ENCODE assay signal across 34 cellular contexts in genomic region chr5:133266966-133267365, GRCh38.
"Had no signal": no experiment of that assay in that cellular context is flagged by ENCODE, and none has a peak within 500 bp of the region (broad histone marks: within the 10 kb centered on the region; RNA-seq: fewer than 3 reads in every experiment).

No MANE protein-coding gene starts in this region.

- H3K9me3 Mint-ChIP-seq: activated CD4-positive, alpha-beta memory T cell treated with anti-CD3 and anti-CD28 coated beads for 36 hours; activated CD4-positive, alpha-beta T cell treated with anti-CD3 and anti-CD28 coated beads, Interleukin-2, amount 10 ng/mL, durations not matched to agents 24 days and 14 days; activated naive CD4-positive, alpha-beta T cell treated with anti-CD3 and anti-CD28 coated beads for 36 hours; activated naive CD4-positive, alpha-beta T cell treated with anti-CD3 and anti-CD28 coated beads, Interleukin-2, amount 50 U/mL, for 24 hours; activated naive CD8-positive, alpha-beta T cell treated with anti-CD3 and anti-CD28 coated beads for 36 hours; activated naive CD8-positive, alpha-beta T cell treated with anti-CD3 and anti-CD28 coated beads, Interleukin-2, amount 50 U/mL, for 24 hours; activated T-helper 1 cell treated with anti-CD3 and anti-CD28 coated beads, Interleukin-12 subunit alpha, Interleukin-12 subunit beta, Interleukin-2, Interleukin-4 antibody, amounts not matched to agents 30 ng/mL and 10 ng/mL and 1 ng/mL, durations not matched to agents 14 hours and 24 hours and 36 hours; activated T-helper 2 cell treated with anti-CD3 and anti-CD28 coated beads, Interferon-gamma antibody, Interleukin-2, Interleukin-4, amounts not matched to agents 10 μg/mL and 5 μg/mL and 100 μg/mL, durations not matched to agents 14 hours and 24 hours and 36 hours; effector memory CD8-positive, alpha-beta T cell; T-helper 2 cell treated with Interferon-gamma antibody and Interleukin-4, amounts not matched to agents 5 μg/mL and 100 μg/mL, for 36 hours had no signal

- H3K27me3 ChIP-seq: adrenal gland, body of pancreas, gastrocnemius medialis had no signal

- H3K36me3 ChIP-seq: adrenal gland, esophagus muscularis mucosa, gastrocnemius medialis had no signal

- H3K4me1 Mint-ChIP-seq: activated CD4-positive, alpha-beta T cell treated with anti-CD3 and anti-CD28 coated beads for 36 hours; activated CD4-positive, alpha-beta T cell treated with anti-CD3 and anti-CD28 coated beads, Interleukin-2, amount 10 ng/mL, durations not matched to agents 24 days and 14 days; activated CD8-positive, alpha-beta memory T cell treated with anti-CD3 and anti-CD28 coated beads, Interleukin-2, amount 10 ng/mL, durations not matched to agents 7 days and 5 days; activated naive CD4-positive, alpha-beta T cell treated with anti-CD3 and anti-CD28 coated beads, Interleukin-2, amount 50 U/mL, for 24 hours; activated naive CD8-positive, alpha-beta T cell treated with anti-CD3 and anti-CD28 coated beads for 36 hours; activated naive CD8-positive, alpha-beta T cell treated with anti-CD3 and anti-CD28 coated beads, Interleukin-2, amount 50 U/mL, for 24 hours had no signal

- H3K9me3 ChIP-seq: adrenal gland, body of pancreas, esophagus muscularis mucosa, gastrocnemius medialis had no signal

- FAIRE-seq: colon had no signal

- H3K27ac ChIP-seq: adrenal gland, body of pancreas, esophagus muscularis mucosa, foreskin keratinocyte, gastrocnemius medialis had no signal

- DNase-seq: activated CD4-positive, alpha-beta memory T cell treated with anti-CD3 and anti-CD28 coated beads for 36 hours; activated CD4-positive, alpha-beta T cell treated with anti-CD3 and anti-CD28 coated beads for 36 hours; activated CD4-positive, alpha-beta T cell treated with anti-CD3 and anti-CD28 coated beads, Interleukin-2, amount 10 ng/mL, durations not matched to agents 24 days and 14 days; activated CD4-positive, CD25-positive, alpha-beta regulatory T cell; activated CD4-positive, CD25-positive, alpha-beta regulatory T cell treated with anti-CD3 and anti-CD28 coated beads, Interleukin-2, amount 50 U/mL, for 72 hours; activated CD8-positive, alpha-beta memory T cell treated with anti-CD3 and anti-CD28 coated beads, Interleukin-2, amount 10 ng/mL, durations not matched to agents 7 days and 5 days; activated CD8-positive, alpha-beta memory T cell treated with anti-CD3 and anti-CD28 coated beads, Interleukin-2, amount 50 U/mL, for 4 hours; activated CD8-positive, alpha-beta T cell treated with anti-CD3 and anti-CD28 coated beads, Interleukin-2, amount 10 ng/mL, durations not matched to agents 7 days and 5 days; activated effector memory CD4-positive, alpha-beta T cell treated with anti-CD3 and anti-CD28 coated beads, Interleukin-2, amount 50 U/mL, for 16 hours; activated naive CD4-positive, alpha-beta T cell treated with anti-CD3 and anti-CD28 coated beads for 36 hours; activated naive CD8-positive, alpha-beta T cell treated with anti-CD3 and anti-CD28 coated beads for 36 hours; activated naive CD8-positive, alpha-beta T cell treated with anti-CD3 and anti-CD28 coated beads, Interleukin-2, amount 50 U/mL, for 24 hours; activated T-cell treated with anti-CD3 and anti-CD28 coated beads, Interleukin-2, amount 50 U/mL, for 1 hour; activated T-cell treated with anti-CD3 and anti-CD28 coated beads, Interleukin-2, amount 50 U/mL, for 48 hours; adrenal gland; aorta; body of pancreas; caudate nucleus; cortex of kidney; dermis blood vessel endothelial cell; effector CD4-positive, alpha-beta T cell; effector memory CD8-positive, alpha-beta T cell; erythroblast; foreskin keratinocyte; gastrocnemius medialis; T-helper 1 cell; T-helper 17 cell; T1000 had no signal

- H3K4me1 ChIP-seq: adrenal gland, esophagus muscularis mucosa, foreskin keratinocyte, gastrocnemius medialis had no signal

- ATAC-seq: activated CD4-positive, alpha-beta T cell treated with anti-CD3 and anti-CD28 coated beads for 36 hours; activated CD8-positive, alpha-beta memory T cell treated with anti-CD3 and anti-CD28 coated beads, Interleukin-2, amount 10 ng/mL, durations not matched to agents 7 days and 5 days; activated CD8-positive, alpha-beta T cell treated with anti-CD3 and anti-CD28 coated beads, Interleukin-2, amount 10 ng/mL, durations not matched to agents 7 days and 5 days; activated naive CD8-positive, alpha-beta T cell treated with anti-CD3 and anti-CD28 coated beads, Interleukin-2, amount 50 U/mL, for 24 hours; body of pancreas; effector memory CD8-positive, alpha-beta T cell; foreskin keratinocyte; gastrocnemius medialis; T-helper 17 cell had no signal

- H3K27ac Mint-ChIP-seq: activated CD4-positive, alpha-beta memory T cell treated with anti-CD3 and anti-CD28 coated beads for 36 hours; activated CD4-positive, alpha-beta T cell treated with anti-CD3 and anti-CD28 coated beads for 36 hours; activated CD4-positive, alpha-beta T cell treated with anti-CD3 and anti-CD28 coated beads, Interleukin-2, amount 10 ng/mL, durations not matched to agents 24 days and 14 days; activated CD8-positive, alpha-beta memory T cell treated with anti-CD3 and anti-CD28 coated beads, Interleukin-2, amount 10 ng/mL, durations not matched to agents 7 days and 5 days; activated CD8-positive, alpha-beta T cell treated with anti-CD3 and anti-CD28 coated beads, Interleukin-2, amount 10 ng/mL, durations not matched to agents 7 days and 5 days; activated naive CD4-positive, alpha-beta T cell treated with anti-CD3 and anti-CD28 coated beads for 36 hours; activated naive CD4-positive, alpha-beta T cell treated with anti-CD3 and anti-CD28 coated beads, Interleukin-2, amount 50 U/mL, for 24 hours; activated naive CD8-positive, alpha-beta T cell treated with anti-CD3 and anti-CD28 coated beads for 36 hours; activated naive CD8-positive, alpha-beta T cell treated with anti-CD3 and anti-CD28 coated beads, Interleukin-2, amount 50 U/mL, for 24 hours; activated T-helper 1 cell treated with anti-CD3 and anti-CD28 coated beads, Interleukin-12 subunit alpha, Interleukin-12 subunit beta, Interleukin-2, Interleukin-4 antibody, amounts not matched to agents 30 ng/mL and 10 ng/mL and 1 ng/mL, durations not matched to agents 14 hours and 24 hours and 36 hours; activated T-helper 2 cell treated with anti-CD3 and anti-CD28 coated beads, Interferon-gamma antibody, Interleukin-2, Interleukin-4, amounts not matched to agents 10 μg/mL and 5 μg/mL and 100 μg/mL, durations not matched to agents 14 hours and 24 hours and 36 hours; effector memory CD8-positive, alpha-beta T cell; T-helper 17 cell; T-helper 2 cell treated with Interferon-gamma antibody and Interleukin-4, amounts not matched to agents 5 μg/mL and 100 μg/mL, for 36 hours had no signal

- H3K4me3 Mint-ChIP-seq: activated CD4-positive, alpha-beta memory T cell treated with anti-CD3 and anti-CD28 coated beads for 36 hours; activated CD4-positive, alpha-beta T cell treated with anti-CD3 and anti-CD28 coated beads for 36 hours; activated CD4-positive, alpha-beta T cell treated with anti-CD3 and anti-CD28 coated beads, Interleukin-2, amount 10 ng/mL, durations not matched to agents 24 days and 14 days; activated CD8-positive, alpha-beta memory T cell treated with anti-CD3 and anti-CD28 coated beads, Interleukin-2, amount 10 ng/mL, durations not matched to agents 7 days and 5 days; activated CD8-positive, alpha-beta T cell treated with anti-CD3 and anti-CD28 coated beads, Interleukin-2, amount 10 ng/mL, durations not matched to agents 7 days and 5 days; activated naive CD4-positive, alpha-beta T cell treated with anti-CD3 and anti-CD28 coated beads for 36 hours; activated naive CD4-positive, alpha-beta T cell treated with anti-CD3 and anti-CD28 coated beads, Interleukin-2, amount 50 U/mL, for 24 hours; activated naive CD8-positive, alpha-beta T cell treated with anti-CD3 and anti-CD28 coated beads for 36 hours; activated naive CD8-positive, alpha-beta T cell treated with anti-CD3 and anti-CD28 coated beads, Interleukin-2, amount 50 U/mL, for 24 hours; activated T-helper 1 cell treated with anti-CD3 and anti-CD28 coated beads, Interleukin-12 subunit alpha, Interleukin-12 subunit beta, Interleukin-2, Interleukin-4 antibody, amounts not matched to agents 30 ng/mL and 10 ng/mL and 1 ng/mL, durations not matched to agents 14 hours and 24 hours and 36 hours; effector memory CD8-positive, alpha-beta T cell; T-helper 17 cell; T-helper 2 cell treated with Interferon-gamma antibody and Interleukin-4, amounts not matched to agents 5 μg/mL and 100 μg/mL, for 36 hours had no signal

- H3K4me3 ChIP-seq: adrenal gland, body of pancreas, esophagus muscularis mucosa, gastrocnemius medialis had no signal

- H3K27me3 Mint-ChIP-seq: activated naive CD8-positive, alpha-beta T cell treated with anti-CD3 and anti-CD28 coated beads for 36 hours had no signal

- H3K36me3 Mint-ChIP-seq: activated CD4-positive, alpha-beta memory T cell treated with anti-CD3 and anti-CD28 coated beads for 36 hours; activated CD8-positive, alpha-beta memory T cell treated with anti-CD3 and anti-CD28 coated beads, Interleukin-2, amount 10 ng/mL, durations not matched to agents 7 days and 5 days; activated naive CD4-positive, alpha-beta T cell treated with anti-CD3 and anti-CD28 coated beads, Interleukin-2, amount 50 U/mL, for 24 hours; activated naive CD8-positive, alpha-beta T cell treated with anti-CD3 and anti-CD28 coated beads for 36 hours had no signal
